In the genomic region with DNA sequence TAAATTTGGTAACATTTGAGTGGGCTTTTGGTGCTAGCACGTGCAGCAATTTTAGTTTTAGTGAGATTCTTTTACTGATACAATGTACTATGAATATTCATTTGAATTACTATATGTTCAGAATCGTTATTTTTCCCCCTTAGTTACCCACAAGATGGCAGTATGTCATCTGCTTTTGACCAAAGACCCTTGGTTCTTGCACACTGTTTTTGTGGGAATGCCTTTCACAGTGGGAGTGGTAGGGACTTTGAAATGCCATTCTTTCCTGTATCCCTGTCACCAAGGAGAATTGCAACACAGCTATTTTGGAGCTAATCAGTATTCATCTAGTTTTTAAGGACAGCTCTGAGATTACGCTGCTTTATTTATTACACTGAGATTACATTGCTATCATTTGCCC, we compare ENCODE assay signal across 1 cellular context.
TF ChIP-seq lines count a peak whose summit lies in the region.

No MANE protein-coding gene starts in this region.

TF ChIP-seq in WTC11, 78 proteins besides CTCF, POLR2A, EP300 and RAD21 (continued from another document):
- TF ChIP-seq, protein P1, sequence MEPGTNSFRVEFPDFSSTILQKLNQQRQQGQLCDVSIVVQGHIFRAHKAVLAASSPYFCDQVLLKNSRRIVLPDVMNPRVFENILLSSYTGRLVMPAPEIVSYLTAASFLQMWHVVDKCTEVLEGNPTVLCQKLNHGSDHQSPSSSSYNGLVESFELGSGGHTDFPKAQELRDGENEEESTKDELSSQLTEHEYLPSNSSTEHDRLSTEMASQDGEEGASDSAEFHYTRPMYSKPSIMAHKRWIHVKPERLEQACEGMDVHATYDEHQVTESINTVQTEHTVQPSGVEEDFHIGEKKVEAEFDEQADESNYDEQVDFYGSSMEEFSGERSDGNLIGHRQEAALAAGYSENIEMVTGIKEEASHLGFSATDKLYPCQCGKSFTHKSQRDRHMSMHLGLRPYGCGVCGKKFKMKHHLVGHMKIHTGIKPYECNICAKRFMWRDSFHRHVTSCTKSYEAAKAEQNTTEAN (CRISPR knock-in tag; IDR thresholded peaks at IDR 0.05), result no peak
- TF ChIP-seq ZNF263 (CRISPR knock-in tag; IDR thresholded peaks at IDR 0.05; ENCODE audit: low read depth) (no peak), NFE2L1 (CRISPR knock-in tag; IDR thresholded peaks at IDR 0.05) (no peak), SOX15 (CRISPR knock-in tag; IDR thresholded peaks at IDR 0.05) (no peak)
- TF ChIP-seq, protein P2, sequence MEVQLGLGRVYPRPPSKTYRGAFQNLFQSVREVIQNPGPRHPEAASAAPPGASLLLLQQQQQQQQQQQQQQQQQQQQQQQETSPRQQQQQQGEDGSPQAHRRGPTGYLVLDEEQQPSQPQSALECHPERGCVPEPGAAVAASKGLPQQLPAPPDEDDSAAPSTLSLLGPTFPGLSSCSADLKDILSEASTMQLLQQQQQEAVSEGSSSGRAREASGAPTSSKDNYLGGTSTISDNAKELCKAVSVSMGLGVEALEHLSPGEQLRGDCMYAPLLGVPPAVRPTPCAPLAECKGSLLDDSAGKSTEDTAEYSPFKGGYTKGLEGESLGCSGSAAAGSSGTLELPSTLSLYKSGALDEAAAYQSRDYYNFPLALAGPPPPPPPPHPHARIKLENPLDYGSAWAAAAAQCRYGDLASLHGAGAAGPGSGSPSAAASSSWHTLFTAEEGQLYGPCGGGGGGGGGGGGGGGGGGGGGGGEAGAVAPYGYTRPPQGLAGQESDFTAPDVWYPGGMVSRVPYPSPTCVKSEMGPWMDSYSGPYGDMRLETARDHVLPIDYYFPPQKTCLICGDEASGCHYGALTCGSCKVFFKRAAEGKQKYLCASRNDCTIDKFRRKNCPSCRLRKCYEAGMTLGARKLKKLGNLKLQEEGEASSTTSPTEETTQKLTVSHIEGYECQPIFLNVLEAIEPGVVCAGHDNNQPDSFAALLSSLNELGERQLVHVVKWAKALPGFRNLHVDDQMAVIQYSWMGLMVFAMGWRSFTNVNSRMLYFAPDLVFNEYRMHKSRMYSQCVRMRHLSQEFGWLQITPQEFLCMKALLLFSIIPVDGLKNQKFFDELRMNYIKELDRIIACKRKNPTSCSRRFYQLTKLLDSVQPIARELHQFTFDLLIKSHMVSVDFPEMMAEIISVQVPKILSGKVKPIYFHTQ (CRISPR knock-in tag; IDR thresholded peaks at IDR 0.05), result no peak
- TF ChIP-seq, protein P3, sequence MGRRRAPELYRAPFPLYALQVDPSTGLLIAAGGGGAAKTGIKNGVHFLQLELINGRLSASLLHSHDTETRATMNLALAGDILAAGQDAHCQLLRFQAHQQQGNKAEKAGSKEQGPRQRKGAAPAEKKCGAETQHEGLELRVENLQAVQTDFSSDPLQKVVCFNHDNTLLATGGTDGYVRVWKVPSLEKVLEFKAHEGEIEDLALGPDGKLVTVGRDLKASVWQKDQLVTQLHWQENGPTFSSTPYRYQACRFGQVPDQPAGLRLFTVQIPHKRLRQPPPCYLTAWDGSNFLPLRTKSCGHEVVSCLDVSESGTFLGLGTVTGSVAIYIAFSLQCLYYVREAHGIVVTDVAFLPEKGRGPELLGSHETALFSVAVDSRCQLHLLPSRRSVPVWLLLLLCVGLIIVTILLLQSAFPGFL (CRISPR knock-in tag; IDR thresholded peaks at IDR 0.05; ENCODE audit: borderline replicate concordance), result no peak
